ENCODE assay signal across 8 cellular contexts in genomic region chr6:27091661-27092315, GRCh38.
DNase-seq lines count a peak whose midpoint lies in the region; ATAC-seq and TF ChIP-seq lines count a peak whose summit lies in the region.

No MANE protein-coding gene starts in this region.

- WGBS in right cardiac atrium, result 1% methylated on average over 27 of the region's 27 CpGs
- WGBS in adrenal gland, 4 donors, result 1 to 5% (median 2%) methylated on average over 27 of the region's 27 CpGs

- peaks cover 8% of the 10 kb centered on the region for H3K4me1 Mint-ChIP-seq in neural progenitor cell

- H3K4me1 ChIP-seq in right cardiac atrium (ENCODE audit: control insufficient read depth, insufficient read depth, low read length), result no peaks in the 10 kb centered on the region
- H3K4me1 ChIP-seq in duodenal mucosa (ENCODE audit: control insufficient read depth in 1 of 2, insufficient read depth in 2 of 2, low read length in 2 of 2), result peaks cover 4 to 5% of the 10 kb centered on the region in 2 donors
- H3K4me1 ChIP-seq in neural progenitor cell, result no peaks in the 10 kb centered on the region
- no peaks in the 10 kb centered on the region for H3K4me1 ChIP-seq in adrenal gland (replicated peaks in 1 of 2)

- DNase-seq in right cardiac atrium (peak in 1 of 3 donors; percentile 19), cardiac septum (ENCODE audit: low spot score) (no peak), HT1080 (ENCODE audit: low read depth) (peak; percentile 96), SK-N-MC (ENCODE audit: low read depth, low spot score) (peak; percentile 66), neural progenitor cell (ENCODE audit: low spot score) (peak; percentile 58), adrenal gland (no peak)
- no peak for DNase-seq in effector CD4-positive, alpha-beta T cell

- H3K27me3 Mint-ChIP-seq in neural progenitor cell (ENCODE audit: insufficient read depth, low read depth), result peaks cover 34% of the 10 kb centered on the region

- intact Hi-C loops in right cardiac atrium (cut with DNase I) (no loop called here), cardiac septum (cut with DNase I) (no loop called here), adrenal gland (cut with DNase I) (no loop called here)

- H3K36me3 ChIP-seq in SK-N-MC (ENCODE audit: insufficient read depth, low read length) (no peaks in the 10 kb centered on the region), duodenal mucosa (ENCODE audit: control insufficient read depth in 1 of 2, insufficient read depth in 2 of 2, low read length in 2 of 2) (no peaks in the 10 kb centered on the region), neural progenitor cell (no peaks in the 10 kb centered on the region), adrenal gland (replicated peaks in 1 of 2) (no peaks in the 10 kb centered on the region)

- TF ChIP-seq CTCF in neural progenitor cell (IDR thresholded peaks at IDR 0.05), result no peak
- TF ChIP-seq CTCF in adrenal gland (IDR thresholded peaks at IDR 0.05), result no peak

- peak in 1 of 2 donors; percentile 29 for ATAC-seq in right cardiac atrium

- H3F3A ChIP-seq in neural progenitor cell (ENCODE audit: low read depth), result no peaks in the 10 kb centered on the region

- H4K20me1 ChIP-seq in neural progenitor cell (ENCODE audit: low read depth), result no peaks in the 10 kb centered on the region

- no peaks in the 10 kb centered on the region for H3K36me3 Mint-ChIP-seq in neural progenitor cell

- H3K9me3 ChIP-seq in right cardiac atrium (ENCODE audit: control insufficient read depth, low read length) (no peaks in the 10 kb centered on the region), SK-N-MC (ENCODE audit: low read depth, low read length) (no peaks in the 10 kb centered on the region), duodenal mucosa (ENCODE audit: control insufficient read depth in 1 of 2, low read length in 2 of 2) (no peaks in the 10 kb centered on the region), neural progenitor cell (ENCODE audit: low read depth) (no peaks in the 10 kb centered on the region), adrenal gland (replicated peaks in 1 of 3) (no peaks in the 10 kb centered on the region)

- H3K27ac Mint-ChIP-seq in neural progenitor cell, result peak overlapping the region; percentile 26

- H3K4me3 ChIP-seq in right cardiac atrium (ENCODE audit: low read length), result peak overlapping the region; percentile 16
- peak overlapping the region; percentile 87 for H3K4me3 ChIP-seq in SK-N-MC
- peak overlapping the region; percentile 41 to 50 for H3K4me3 ChIP-seq in duodenal mucosa (ENCODE audit: low read depth in 1 of 2, low read length in 2 of 2)
- peak overlapping the region; percentile 63 for H3K4me3 ChIP-seq in neural progenitor cell
- no peak overlapping the region for H3K4me3 ChIP-seq in adrenal gland

- no peak overlapping the region for H3K27ac ChIP-seq in right cardiac atrium (ENCODE audit: low read length)
- peak overlapping the region; percentile 30; the same call in 1 of the 2 replicates for H3K27ac ChIP-seq in SK-N-MC
- H3K27ac ChIP-seq in duodenal mucosa (ENCODE audit: low read depth, low read length), result no peak overlapping the region
- no peak overlapping the region for H3K27ac ChIP-seq in neural progenitor cell
- no peak overlapping the region for H3K27ac ChIP-seq in adrenal gland

- H3K9me3 Mint-ChIP-seq in neural progenitor cell, result no peaks in the 10 kb centered on the region

- no peaks in the 10 kb centered on the region for H3K79me2 ChIP-seq in neural progenitor cell (ENCODE audit: low read depth)

- peak overlapping the region; percentile 80 for H3K9ac ChIP-seq in SK-N-MC (ENCODE audit: insufficient read length)
- no peak overlapping the region for H3K9ac ChIP-seq in duodenal mucosa (ENCODE audit: low read depth in 1 of 2, low read length in 2 of 2)
- no peak overlapping the region for H3K9ac ChIP-seq in neural progenitor cell

- peak overlapping the region; percentile 35 for H2AFZ ChIP-seq in neural progenitor cell (replicated peaks)

- peak overlapping the region; percentile 93 for H3K4me3 Mint-ChIP-seq in neural progenitor cell

- TF ChIP-seq POLR2A in adrenal gland (IDR thresholded peaks at IDR 0.05), result no peak

- H3K4me2 ChIP-seq in neural progenitor cell, result peak overlapping the region; percentile 79

- peaks cover 4% of the 10 kb centered on the region for H3K27me3 ChIP-seq in right cardiac atrium (ENCODE audit: control insufficient read depth, insufficient read depth)
- H3K27me3 ChIP-seq in duodenal mucosa (ENCODE audit: control insufficient read depth in 1 of 2, insufficient read depth in 2 of 2, low read length in 2 of 2), result peaks cover 12 to 38% of the 10 kb centered on the region in 2 donors
- peaks cover 68% of the 10 kb centered on the region for H3K27me3 ChIP-seq in neural progenitor cell
- H3K27me3 ChIP-seq in adrenal gland, result peaks cover 32% of the 10 kb centered on the region

Comparison
In these comparisons a context has a peak if more than half of its experiments do, and no peak if none do; other contexts are left out.
1. DNase-seq: peak in HT1080 (single experiment), SK-N-MC (single experiment) and neural progenitor cell (single experiment); none in cardiac septum (single experiment), effector CD4-positive, alpha-beta T cell (single experiment) and adrenal gland (0 of 7).
2. H3K4me3 ChIP-seq: peak in right cardiac atrium (single experiment), SK-N-MC (single experiment), duodenal mucosa (2 of 2) and neural progenitor cell (single experiment); none in adrenal gland (0 of 4).